8 cellular contexts compared by ENCODE assay signal in the genomic region with DNA sequence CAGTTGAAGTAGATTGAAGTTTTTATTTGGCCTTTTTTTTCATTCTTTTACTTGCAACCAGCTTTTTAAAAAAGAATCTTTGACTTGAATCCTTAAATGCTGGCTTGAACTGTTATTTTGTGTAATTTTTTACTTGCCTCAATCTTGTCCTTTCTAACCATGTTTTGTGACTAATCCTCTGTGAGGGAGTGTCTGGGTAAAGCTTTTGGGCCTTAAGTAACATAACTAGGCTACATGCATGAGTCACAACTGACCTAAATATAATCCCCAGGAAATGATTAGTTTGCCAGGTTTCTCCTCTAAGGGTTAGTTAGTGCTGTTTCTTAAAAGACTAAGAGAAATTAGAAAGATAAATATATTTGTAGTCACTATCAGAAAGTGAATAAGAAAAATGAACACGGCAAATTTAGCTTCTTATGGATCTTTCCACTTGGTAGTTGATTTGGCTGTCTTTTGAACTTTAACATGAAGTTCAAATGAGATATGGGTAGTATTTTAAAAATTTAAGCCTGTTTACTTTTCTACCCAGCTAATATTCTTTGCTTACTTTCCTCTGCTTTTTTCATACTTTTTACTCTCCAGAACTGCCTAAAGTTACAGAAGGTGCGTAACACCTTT. TPM values are rescaled to one million over a fixed set of nuclear protein-coding genes. Genes with fewer than 3 reads are reported as not detected.
DNase-seq lines count a peak whose midpoint lies in the region; ATAC-seq, FAIRE-seq and TF ChIP-seq lines count a peak whose summit lies in the region.

No MANE protein-coding gene starts in this region.

- H3K9me3 ChIP-seq in adrenal gland (replicated peaks in 1 of 3) (no peaks in the 10 kb centered on the region), upper lobe of right lung (no peaks in the 10 kb centered on the region)

- no peak for TF ChIP-seq POLR2A in adrenal gland (IDR thresholded peaks at IDR 0.05)

- DNase-seq in Daoy (ENCODE audit: low read depth) (peak; percentile 69), HTR-8/SVneo (ENCODE audit: insufficient read length, low spot score) (peak; percentile 20), adrenal gland (peak in 1 of 7 donors; percentile 17), inferior parietal cortex (ENCODE audit: extremely low spot score) (peak; percentile 18), upper lobe of right lung (no peak), cortex of kidney (lab: John Stamatoyannopoulos, UW) (no peak), germinal center (ENCODE audit: low spot score) (no peak)

- H3K4me1 ChIP-seq in adrenal gland (replicated peaks in 1 of 2): peaks cover 17 to 25% of the 10 kb centered on the region in 2 donors
- peaks cover 10% of the 10 kb centered on the region for H3K4me1 ChIP-seq in upper lobe of right lung

- H3K36me3 ChIP-seq in adrenal gland (replicated peaks in 1 of 2) (peaks cover 0 to 22% of the 10 kb centered on the region in 2 donors), upper lobe of right lung (peaks cover 72% of the 10 kb centered on the region)

- ATAC-seq in GM21528 (IDR thresholded peaks at IDR 0.05; ENCODE audit: low FRiP score, unreplicated experiment) (peak; percentile 77), upper lobe of right lung (peak; percentile 77)

- no peak for TF ChIP-seq CTCF in adrenal gland (IDR thresholded peaks at IDR 0.05)
- TF ChIP-seq CTCF in upper lobe of right lung (IDR thresholded peaks at IDR 0.05): no peak

- H3K27ac ChIP-seq in adrenal gland (peak overlapping the region in 3 of 5 donors; percentile 31 to 61 (median 46)), upper lobe of right lung (peak overlapping the region; percentile 48)

- no peak for FAIRE-seq in HTR-8/SVneo (lab: Jason Lieb, UNC)

- intact Hi-C loops in adrenal gland (cut with DNase I): no loop called here
- intact Hi-C loops in upper lobe of right lung (cut with DNase I): no loop called here

- H3K4me3 ChIP-seq in adrenal gland: no peak overlapping the region
- H3K4me3 ChIP-seq in upper lobe of right lung: no peak overlapping the region

- WGBS in adrenal gland, 4 donors: 47 to 56% (median 52%) methylated on average over 2 of the region's 2 CpGs

- H3K27me3 ChIP-seq in adrenal gland (no peaks in the 10 kb centered on the region), upper lobe of right lung (no peaks in the 10 kb centered on the region)

RNA-seq across cellular contexts. Expression of a gene that starts 13.0 kb away (rescaled TPM):
- 17.3 and 28.3 TPM in 2 replicates for total RNA-seq in Daoy (2014; rRNA removed; shearing (Covaris generic))
- total RNA-seq in adrenal gland (10 to 100 TPM; 14.2 to 35.4 (median 29.2) TPM), upper lobe of right lung (32.9 TPM)
- 10 to 100 TPM; 20.7 to 31.2 (median 22.2) TPM for polyA plus RNA-seq in adrenal gland

RNA-seq across cellular contexts. Expression of a gene that starts 46.8 kb away (rescaled TPM):
- total RNA-seq in Daoy (2014; rRNA removed; shearing (Covaris generic)): not detected in 2 replicates
- total RNA-seq in adrenal gland (not detected), upper lobe of right lung (not detected)
- under 1 TPM in 1 of 3 donors, not detected in 2; 0.17 TPM for polyA plus RNA-seq in adrenal gland

Comparison
In these comparisons a context has a peak if more than half of its experiments do, and no peak if none do; other contexts are left out.
1. DNase-seq: peak in Daoy (single experiment), HTR-8/SVneo (single experiment) and inferior parietal cortex (single experiment); none in upper lobe of right lung (single experiment), cortex of kidney (single experiment) and germinal center (single experiment).